In genomic region chr10:5525581-5526271, GRCh38 we compare ENCODE assay signal across 1 cellular context.
TF ChIP-seq lines count a peak whose summit lies in the region.

No MANE protein-coding gene starts in this region.

TF ChIP-seq in GM23338, 12 proteins besides CTCF, POLR2A, EP300 and RAD21 (continued from another document):
- TF ChIP-seq ZNF462 (CRISPR knock-in tag; IDR thresholded peaks at IDR 0.05) (no peak), POLR2AphosphoS5 (IDR thresholded peaks at IDR 0.05; ENCODE audit: low read depth) (no peak)
